In the genomic region with DNA sequence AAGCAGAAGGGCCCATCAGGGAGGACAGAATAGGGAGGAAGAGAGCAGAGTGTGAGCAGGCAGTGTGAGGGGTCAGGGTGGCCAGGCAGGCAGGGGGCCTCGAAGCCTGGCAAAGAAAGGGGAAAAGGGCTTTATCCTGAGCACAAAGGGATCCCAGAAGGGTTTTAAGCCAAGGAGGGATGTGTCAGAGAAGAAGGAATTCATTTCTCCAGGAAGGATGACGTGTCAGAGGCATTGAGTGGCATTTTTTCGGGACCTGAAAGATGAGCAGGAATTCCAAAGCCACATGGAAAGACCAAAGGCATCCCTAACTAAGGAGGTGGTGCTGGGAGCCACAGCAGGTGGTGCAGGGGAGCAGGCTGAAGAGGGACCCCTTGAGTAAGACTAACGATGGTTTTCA, we compare ENCODE assay signal across 20 cellular contexts.
DNase-seq lines count a peak whose midpoint lies in the region; ATAC-seq, FAIRE-seq and TF ChIP-seq lines count a peak whose summit lies in the region.
"Had no signal": no experiment of that assay in that cellular context is flagged by ENCODE, and none has a peak within 500 bp of the region (broad histone marks: within the 10 kb centered on the region; RNA-seq: fewer than 3 reads in every experiment).

No MANE protein-coding gene starts in this region.

- H3K4me2 ChIP-seq in HepG2 (ENCODE audit: low read depth, low read length), result no peak overlapping the region
- no peak overlapping the region for H3K4me2 ChIP-seq in mesenchymal stem cell (ENCODE audit: low read length, poor library complexity, severe bottlenecking)

- H3K27me3 ChIP-seq in HepG2 (ENCODE audit: control insufficient read depth in 1 of 2, insufficient read depth in 2 of 2, low read length in 2 of 2) (peaks cover 0 to 15% of the 10 kb centered on the region in 2 experiments; a peak in 1 of 5 replicates), right lobe of liver (no peaks in the 10 kb centered on the region), mesenchymal stem cell (ENCODE audit: control insufficient read depth in 1 of 2, insufficient read depth in 1 of 2, low read length in 2 of 2) (peaks cover 3 to 17% of the 10 kb centered on the region in 2 experiments)

- H4K91ac ChIP-seq in mesenchymal stem cell (ENCODE audit: low read length), result peak overlapping the region; percentile 12

- H3K4me3 ChIP-seq in HepG2 (replicated peaks in 1 of 3; ENCODE audit: insufficient read depth in 1 of 3, low read depth in 2 of 3, low read length in 3 of 3) (no peak overlapping the region), right lobe of liver (no peak overlapping the region), mesenchymal stem cell (ENCODE audit: insufficient read depth in 1 of 2, low read depth in 1 of 2, low read length in 2 of 2) (no peak overlapping the region)

- H3K79me2 ChIP-seq in HepG2 (ENCODE audit: insufficient read depth, low read length), result no peaks in the 10 kb centered on the region

- POLR2A ChIA-PET in HepG2 (lab: Yijun Ruan, JAX), result no interaction called here
- POLR2A ChIA-PET in WTC11 (lab: Charles Lee), result no interaction called here

- H2BK12ac ChIP-seq in mesenchymal stem cell (ENCODE audit: low read length in 2 of 2), result no peak overlapping the region

- no peak overlapping the region for H4K8ac ChIP-seq in mesenchymal stem cell (ENCODE audit: low read length)

- no peak for TF ChIP-seq CTCF in HepG2 (CRISPR knock-in tag; IDR thresholded peaks at IDR 0.05)
- no peak for TF ChIP-seq CTCF in right lobe of liver (IDR thresholded peaks at IDR 0.05)
- TF ChIP-seq CTCF in WTC11 (IDR thresholded peaks at IDR 0.05), result no peak

- H3K9me3 Mint-ChIP-seq in WTC11, result peaks cover 5% of the 10 kb centered on the region

- H3K14ac ChIP-seq in mesenchymal stem cell (ENCODE audit: low read length in 2 of 2), result no peak overlapping the region

- no peaks in the 10 kb centered on the region for H3K36me3 ChIP-seq in HepG2 (replicated peaks in 1 of 2; ENCODE audit: control insufficient read depth in 1 of 2, insufficient read depth in 2 of 2, low read length in 2 of 2)
- no peaks in the 10 kb centered on the region for H3K36me3 ChIP-seq in right lobe of liver
- no peaks in the 10 kb centered on the region for H3K36me3 ChIP-seq in mesenchymal stem cell (ENCODE audit: control insufficient read depth in 1 of 2, insufficient read depth in 2 of 2, low read depth in 1 of 2, low read length in 2 of 2)

- in situ Hi-C loops in HepG2 (cut with HindIII; ENCODE audit: extremely low pct_ligation_motif_present, low pct_unique_long_range_greater_than_20kb), result no loop called here

- no peak overlapping the region for H3K18ac ChIP-seq in mesenchymal stem cell (ENCODE audit: low read depth in 1 of 2, low read length in 2 of 2)

- H2AFZ ChIP-seq in HepG2 (ENCODE audit: low read length), result no peak overlapping the region
- H2AFZ ChIP-seq in mesenchymal stem cell (ENCODE audit: low read depth, low read length), result no peak overlapping the region

- intact Hi-C loops in HepG2 (cut with micrococcal nuclease; ENCODE audit: unreplicated experiment), result no loop called here
- intact Hi-C loops in right lobe of liver (cut with DNase I), result no loop called here

- no peak overlapping the region for H2AK5ac ChIP-seq in mesenchymal stem cell (ENCODE audit: low read length, severe bottlenecking)

- H3K79me1 ChIP-seq in mesenchymal stem cell (replicated peaks; ENCODE audit: low read length, poor library complexity, severe bottlenecking), result no peaks in the 10 kb centered on the region

- no peaks in the 10 kb centered on the region for H3K27me3 Mint-ChIP-seq in WTC11 (ENCODE audit: low read depth)

- H2BK120ac ChIP-seq in mesenchymal stem cell (ENCODE audit: low read depth, low read length), result no peak overlapping the region

- BruUV-seq in HepG2 (replicated peaks; lab: Mats Ljungman, UMichigan), result no TSS peak

- no peak overlapping the region for H3K4ac ChIP-seq in mesenchymal stem cell (ENCODE audit: low read depth in 1 of 2, low read length in 2 of 2)

- no peak for TF ChIP-seq POLR2A in HepG2 (IDR thresholded peaks at IDR 0.05; ENCODE audit: insufficient read depth in 1 of 2, low read depth in 2 of 2, low read length in 2 of 2)
- no peak for TF ChIP-seq POLR2A in right lobe of liver (IDR thresholded peaks at IDR 0.05)

- H2BK5ac ChIP-seq in mesenchymal stem cell (ENCODE audit: low read depth, low read length, poor library complexity, severe bottlenecking), result no peak overlapping the region

- DNase-seq in HepG2 (ENCODE audit: low spot score) (no peak), right lobe of liver (no peak), RPMI7951 (ENCODE audit: low read depth) (peak; percentile 43), mesenchymal stem cell (no peak), NCI-H446 (lab: John Stamatoyannopoulos, UW) (no peak), NCI-H774 (lab: John Stamatoyannopoulos, UW) (no peak), WTC11 (ENCODE audit: low spot score) (no peak)
- DNase-seq: C1 segment of cervical spinal cord; CD8-positive, alpha-beta memory T cell; H9; Kasumi-1; NCI-H1092 treated with DMSO at 0.1 percent for 48 hours; NCI-H146; NCI-H2029 treated with DMSO at 0.1 percent for 48 hours; NCI-H2171; NCI-H748 treated with DMSO at 0.1 percent for 48 hours; SIG-M5 had no signal

- no peaks in the 10 kb centered on the region for H3K4me1 ChIP-seq in HepG2 (ENCODE audit: insufficient read depth, low read length)
- H3K4me1 ChIP-seq in right lobe of liver, result no peaks in the 10 kb centered on the region
- no peaks in the 10 kb centered on the region for H3K4me1 ChIP-seq in mesenchymal stem cell (ENCODE audit: control insufficient read depth, insufficient read depth, low read depth, low read length)

- no peaks in the 10 kb centered on the region for H3K9me3 ChIP-seq in HepG2 (ENCODE audit: low read length)
- no peaks in the 10 kb centered on the region for H3K9me3 ChIP-seq in right lobe of liver
- H3K9me3 ChIP-seq in mesenchymal stem cell (ENCODE audit: control insufficient read depth, low read length), result peaks cover 6% of the 10 kb centered on the region

- no peak for TF ChIP-seq EP300 in HepG2 (IDR thresholded peaks at IDR 0.05; ENCODE audit: low read depth in 2 of 2, low read length in 2 of 2)
- TF ChIP-seq EP300 in HepG2 (CRISPR knock-in tag; IDR thresholded peaks at IDR 0.05; ENCODE audit: borderline replicate concordance), result no peak

- no peaks in the 10 kb centered on the region for H3K4me1 Mint-ChIP-seq in WTC11

- WGBS in HepG2 (ENCODE audit: low lambda C conversion rate), result 8% methylated on average over 4 of the region's 4 CpGs
- 34% methylated on average over 4 of the region's 4 CpGs for WGBS in right lobe of liver (ENCODE audit: insufficient coverage, low coverage, low lambda C conversion rate, missing lambda C conversion rate)
- WGBS in mesenchymal stem cell, result 57% methylated on average over 4 of the region's 4 CpGs

- no peak overlapping the region for H2BK15ac ChIP-seq in mesenchymal stem cell (ENCODE audit: low read depth, poor library complexity, severe bottlenecking)

- H3K27ac ChIP-seq in HepG2 (ENCODE audit: extremely low read length, insufficient read depth, low read length) (no peak overlapping the region), right lobe of liver (no peak overlapping the region), mesenchymal stem cell (ENCODE audit: low read length, poor library complexity, severe bottlenecking) (no peak overlapping the region)
- H3K27ac ChIP-seq: HL-60 had no signal

- H3K23ac ChIP-seq in mesenchymal stem cell (ENCODE audit: low read length in 2 of 2), result no peak overlapping the region

- no peaks in the 10 kb centered on the region for H4K20me1 ChIP-seq in HepG2 (ENCODE audit: insufficient read depth, low read length)

- H3K9ac ChIP-seq in HepG2 (ENCODE audit: insufficient read depth, low read depth, low read length) (no peak overlapping the region), mesenchymal stem cell (ENCODE audit: low read length) (no peak overlapping the region)

- H3K4me3 Mint-ChIP-seq in WTC11, result no peak overlapping the region
- H3K4me3 Mint-ChIP-seq: CD8-positive, alpha-beta memory T cell; H9 had no signal

- TF ChIP-seq RAD21 in HepG2 (CRISPR knock-in tag; IDR thresholded peaks at IDR 0.05), result no peak

- H3K27ac Mint-ChIP-seq in WTC11, result no peak overlapping the region
- H3K27ac Mint-ChIP-seq: CD8-positive, alpha-beta memory T cell had no signal

- CTCF ChIA-PET in HepG2 (lab: Yijun Ruan, JAX; ENCODE audit: low intra/inter-chr PET ratio, low total read pairs), result no interaction called here
- CTCF ChIA-PET in WTC11 (lab: Charles Lee), result no interaction called here

- ATAC-seq in HepG2, result no peak
- no peak for ATAC-seq in right lobe of liver
- ATAC-seq in WTC11, result no peak
- ATAC-seq: SK-N-SH treated with all-trans-retinoic acid at 6 μM for 48 hours had no signal

- FAIRE-seq in HepG2 (lab: Jason Lieb, UNC), result no peak
- FAIRE-seq: G401.6 had no signal

- peaks cover 3% of the 10 kb centered on the region; the same call in 1 of the 2 replicates for H3K36me3 Mint-ChIP-seq in WTC11
- H3K36me3 Mint-ChIP-seq: CD8-positive, alpha-beta memory T cell had no signal

TF ChIP-seq in HepG2, 621 proteins besides CTCF, POLR2A, EP300 and RAD21:
- TF ChIP-seq CREB1 (IDR thresholded peaks at IDR 0.05) (peak; percentile 43; the same call in 1 of the 2 replicates), CREB1 (CRISPR knock-in tag; IDR thresholded peaks at IDR 0.05) (no peak), PRMT3 (CRISPR knock-in tag; IDR thresholded peaks at IDR 0.05; ENCODE audit: borderline replicate concordance, low read depth) (no peak)
- TF ChIP-seq, protein P1, sequence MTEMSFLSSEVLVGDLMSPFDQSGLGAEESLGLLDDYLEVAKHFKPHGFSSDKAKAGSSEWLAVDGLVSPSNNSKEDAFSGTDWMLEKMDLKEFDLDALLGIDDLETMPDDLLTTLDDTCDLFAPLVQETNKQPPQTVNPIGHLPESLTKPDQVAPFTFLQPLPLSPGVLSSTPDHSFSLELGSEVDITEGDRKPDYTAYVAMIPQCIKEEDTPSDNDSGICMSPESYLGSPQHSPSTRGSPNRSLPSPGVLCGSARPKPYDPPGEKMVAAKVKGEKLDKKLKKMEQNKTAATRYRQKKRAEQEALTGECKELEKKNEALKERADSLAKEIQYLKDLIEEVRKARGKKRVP (CRISPR knock-in tag; IDR thresholded peaks at IDR 0.05), result no peak

TF ChIP-seq in WTC11, 78 proteins besides CTCF, POLR2A, EP300 and RAD21 (continues in another document):
- no peak for TF ChIP-seq MXD4 (CRISPR knock-in tag; IDR thresholded peaks at IDR 0.05; ENCODE audit: borderline replicate concordance)
- no peak for TF ChIP-seq ZNF423 (CRISPR knock-in tag; IDR thresholded peaks at IDR 0.05)
- TF ChIP-seq KAT7 (CRISPR knock-in tag; IDR thresholded peaks at IDR 0.05; ENCODE audit: borderline replicate concordance), result no peak
- TF ChIP-seq, protein P2, sequence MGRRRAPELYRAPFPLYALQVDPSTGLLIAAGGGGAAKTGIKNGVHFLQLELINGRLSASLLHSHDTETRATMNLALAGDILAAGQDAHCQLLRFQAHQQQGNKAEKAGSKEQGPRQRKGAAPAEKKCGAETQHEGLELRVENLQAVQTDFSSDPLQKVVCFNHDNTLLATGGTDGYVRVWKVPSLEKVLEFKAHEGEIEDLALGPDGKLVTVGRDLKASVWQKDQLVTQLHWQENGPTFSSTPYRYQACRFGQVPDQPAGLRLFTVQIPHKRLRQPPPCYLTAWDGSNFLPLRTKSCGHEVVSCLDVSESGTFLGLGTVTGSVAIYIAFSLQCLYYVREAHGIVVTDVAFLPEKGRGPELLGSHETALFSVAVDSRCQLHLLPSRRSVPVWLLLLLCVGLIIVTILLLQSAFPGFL (CRISPR knock-in tag; IDR thresholded peaks at IDR 0.05; ENCODE audit: borderline replicate concordance), result no peak
- no peak for TF ChIP-seq ETV6 (CRISPR knock-in tag; IDR thresholded peaks at IDR 0.05)
